ENCODE assay signal across 8 cellular contexts in genomic region chr10:79244841-79245504, GRCh38.
DNase-seq lines count a peak whose midpoint lies in the region; ATAC-seq and TF ChIP-seq lines count a peak whose summit lies in the region.

No MANE protein-coding gene starts in this region.

- H3K27me3 ChIP-seq in dorsolateral prefrontal cortex (no peaks in the 10 kb centered on the region), A673 (replicated peaks; ENCODE audit: insufficient read depth, low read depth, low read length, poor library complexity) (no peaks in the 10 kb centered on the region)

- no peaks in the 10 kb centered on the region for H3K9me3 Mint-ChIP-seq in stimulated activated effector memory CD8-positive, alpha-beta T cell treated with anti-CD3 and anti-CD28 coated beads, Interleukin-12 subunit alpha, Interleukin-12 subunit beta, amount 100 ng/mL, for 72 hours

- no peaks in the 10 kb centered on the region for H3K36me3 ChIP-seq in A673 (ENCODE audit: insufficient read depth, low read length, poor library complexity, severe bottlenecking)

- intact Hi-C loops in dorsolateral prefrontal cortex (cut with DNase I): loop anchor here in 1 of 2 donors (2.0 kb wide), 1 partner anchor 30 kb away; no protein-coding TSS in a partner anchor
- intact Hi-C loops in A673 (cut with micrococcal nuclease; ENCODE audit: unreplicated experiment): no loop called here

- POLR2A ChIA-PET in A673 (lab: Charles Lee; ENCODE audit: low non-redundant PET): no interaction called here

- TF ChIP-seq CTCF in dorsolateral prefrontal cortex (IDR thresholded peaks at IDR 0.05 in 54 of 56, conservative IDR thresholded peaks at IDR 0.05 in 2 of 56; ENCODE audit: low read depth in 1 of 56, partially characterized antibody in 56 of 56) (no peak), A673 (conservative IDR thresholded peaks at IDR 0.05; ENCODE audit: low read depth, low read length) (no peak)

- H3K27ac ChIP-seq in dorsolateral prefrontal cortex: peak overlapping the region in 58 of 59 donors; percentile 74 to 97 (median 92)
- H3K27ac ChIP-seq in A673 (ENCODE audit: low read depth, low read length, poor library complexity, severe bottlenecking): no peak overlapping the region

- H3K4me3 Mint-ChIP-seq in stimulated activated effector memory CD8-positive, alpha-beta T cell treated with anti-CD3 and anti-CD28 coated beads, Interleukin-12 subunit alpha, Interleukin-12 subunit beta, amount 100 ng/mL, for 72 hours: peak overlapping the region; percentile 68

- DNase-seq in Kasumi-1 (lab: John Stamatoyannopoulos, UW) (peak; percentile 98), dorsolateral prefrontal cortex (no peak), HK-2 (ENCODE audit: unreplicated experiment) (no peak), NCI-H446 (lab: John Stamatoyannopoulos, UW) (no peak), A673 (ENCODE audit: low spot score) (no peak)
- peak in 1 of 2 donors; percentile 71 for DNase-seq in stimulated activated effector memory CD8-positive, alpha-beta T cell treated with anti-CD3 and anti-CD28 coated beads, Interleukin-12 subunit alpha, Interleukin-12 subunit beta, amount 100 ng/mL, for 72 hours (ENCODE audit: low spot score in 2 of 2)

- CTCF ChIA-PET in A673 (lab: Charles Lee): no interaction called here

- H3K9me3 ChIP-seq in A673 (ENCODE audit: low read depth, low read length, poor library complexity, severe bottlenecking): no peaks in the 10 kb centered on the region

- peak overlapping the region; percentile 90 for H3K27ac Mint-ChIP-seq in stimulated activated effector memory CD8-positive, alpha-beta T cell treated with anti-CD3 and anti-CD28 coated beads, Interleukin-12 subunit alpha, Interleukin-12 subunit beta, amount 100 ng/mL, for 72 hours

- peak; percentile 21 for ATAC-seq in GM19455 (IDR thresholded peaks at IDR 0.05; ENCODE audit: unreplicated experiment)
- ATAC-seq in stimulated activated effector memory CD8-positive, alpha-beta T cell treated with anti-CD3 and anti-CD28 coated beads, Interleukin-12 subunit alpha, Interleukin-12 subunit beta, amount 100 ng/mL, for 72 hours: no peak

- H3K4me1 Mint-ChIP-seq in stimulated activated effector memory CD8-positive, alpha-beta T cell treated with anti-CD3 and anti-CD28 coated beads, Interleukin-12 subunit alpha, Interleukin-12 subunit beta, amount 100 ng/mL, for 72 hours: peaks cover 79% of the 10 kb centered on the region

- peaks cover 46% of the 10 kb centered on the region for H3K4me1 ChIP-seq in A673 (ENCODE audit: insufficient read depth, low read length, poor library complexity, severe bottlenecking)

- H3K36me3 Mint-ChIP-seq in stimulated activated effector memory CD8-positive, alpha-beta T cell treated with anti-CD3 and anti-CD28 coated beads, Interleukin-12 subunit alpha, Interleukin-12 subunit beta, amount 100 ng/mL, for 72 hours: peaks cover 44% of the 10 kb centered on the region

- H3K4me3 ChIP-seq in GM08714 (ENCODE audit: low read length) (peak overlapping the region; percentile 41; the same call in 1 of the 2 replicates), dorsolateral prefrontal cortex (peak overlapping the region in 51 of 59 donors; percentile 10 to 80 (median 65)), A673 (ENCODE audit: low read depth, low read length, poor library complexity, severe bottlenecking) (no peak overlapping the region)

- BruUV-seq in A673 (replicated peaks; lab: Mats Ljungman, UMichigan): no TSS peak

Comparison
In these comparisons a context has a peak if more than half of its experiments do, and no peak if none do; other contexts are left out.
1. DNase-seq: peak in Kasumi-1 (2 of 2); none in dorsolateral prefrontal cortex (0 of 10), HK-2 (single experiment), NCI-H446 (0 of 2) and A673 (single experiment).